ENCODE assay signal across 18 cellular contexts in genomic region chrX:23403849-23404248, GRCh38.
DNase-seq lines count a peak whose midpoint lies in the region; ATAC-seq, FAIRE-seq and TF ChIP-seq lines count a peak whose summit lies in the region.
"Had no signal": no experiment of that assay in that cellular context is flagged by ENCODE, and none has a peak within 500 bp of the region (broad histone marks: within the 10 kb centered on the region; RNA-seq: fewer than 3 reads in every experiment).

No MANE protein-coding gene starts in this region.

- no peak for TF ChIP-seq POLR2A in A549 (IDR thresholded peaks at IDR 0.05; ENCODE audit: low read length)

- no peak for TF ChIP-seq EP300 in A549 (IDR thresholded peaks at IDR 0.05)

- TF ChIP-seq CTCF in A549 (IDR thresholded peaks at IDR 0.05) (no peak), GM12872 (IDR thresholded peaks at IDR 0.05; ENCODE audit: insufficient read depth, low read depth, low read length) (0 out of 3 replicates have a peak, but pooled peaks have one; percentile 5), foreskin keratinocyte (conservative IDR thresholded peaks at IDR 0.05) (peak; percentile 41)

- POLR2A ChIA-PET in A549 (lab: Yijun Ruan, JAX): no interaction called here

- TF ChIP-seq RAD21 in A549 (conservative IDR thresholded peaks at IDR 0.05 in 1 of 2, IDR thresholded peaks at IDR 0.05 in 1 of 2): peak in 1 of 2 experiments; percentile 32; a peak in 2 of 5 replicates

- 3% methylated on average over 6 of the region's 6 CpGs for WGBS in A549 (ENCODE audit: missing lambda C conversion rate)

- peak; percentile 36 for FAIRE-seq in A549 (lab: Jason Lieb, UNC)

- H3K4me1 ChIP-seq in A549 (no peaks in the 10 kb centered on the region), foreskin keratinocyte (no peaks in the 10 kb centered on the region)
- H3K4me1 ChIP-seq: colonic mucosa, HAP-1 had no signal

- no peaks in the 10 kb centered on the region for H3K27me3 ChIP-seq in foreskin keratinocyte
- H3K27me3 ChIP-seq: colonic mucosa had no signal

- peak in 1 of 2 experiments; percentile 7 for DNase-seq in A549 (ENCODE audit: low read depth in 1 of 2, low spot score in 1 of 2)
- DNase-seq in SK-MEL-5 (ENCODE audit: low read depth, low spot score): peak; percentile 43
- DNase-seq in foreskin keratinocyte: no peak
- no peak for DNase-seq in cerebellum (ENCODE audit: low spot score)
- DNase-seq in amniotic stem cell (lab: John Stamatoyannopoulos, UW): no peak
- no peak for DNase-seq in activated effector memory CD4-positive, alpha-beta T cell treated with Interleukin-2 at 50 U/mL for 16 hours
- no peak for DNase-seq in NOMO-1 treated with DMSO at 0.1 percent for 48 hours (lab: John Stamatoyannopoulos, UW; ENCODE audit: unreplicated experiment)
- DNase-seq: activated CD4-positive, alpha-beta T cell treated with anti-CD3 and anti-CD28 coated beads, Interleukin-2, amount 10 ng/mL, durations not matched to agents 24 days and 14 days; activated gamma-delta T cell treated with Interleukin-2 at 50 U/mL for 16 hours; CD4-positive, CD25-positive, alpha-beta regulatory T cell; colonic mucosa; foreskin melanocyte; left colon; NCI-H2227 treated with DMSO at 0.1 percent for 48 hours; stimulated activated CD4-positive, alpha-beta T cell treated with anti-CD3 and anti-CD28 coated beads, Interleukin-15, amount 100 ng/mL, for 24 hours had no signal

- ATAC-seq in A549 (no peak), foreskin keratinocyte (no peak)
- ATAC-seq: left colon had no signal

- in situ Hi-C loops in SK-MEL-5 (cut with HindIII; ENCODE audit: low pct_unique_long_range_greater_than_20kb, low sequenced_read_pairs): no loop called here

- H3K9me3 ChIP-seq in A549: no peaks in the 10 kb centered on the region
- H3K9me3 ChIP-seq: colonic mucosa, HAP-1 had no signal

- H3K27ac ChIP-seq in A549 (no peak overlapping the region), foreskin keratinocyte (no peak overlapping the region)
- H3K27ac ChIP-seq: colonic mucosa, SK-N-MC had no signal

- no peak overlapping the region for H3K4me2 ChIP-seq in A549

- H3K4me3 ChIP-seq in A549: no peak overlapping the region
- H3K4me3 ChIP-seq: colonic mucosa, HAP-1, SK-N-MC had no signal

- CTCF ChIA-PET in A549 (lab: Yijun Ruan, JAX): interaction anchor here (2.0 kb wide), 1 partner anchor 150 kb away, joined by 5 read pairs; no protein-coding TSS in a partner anchor

TF ChIP-seq in A549, 52 proteins besides CTCF, POLR2A, EP300 and RAD21:
- no peak for TF ChIP-seq CHD2 (IDR thresholded peaks at IDR 0.05; ENCODE audit: low read length, partially characterized antibody)
- no peak for TF ChIP-seq FOSB (CRISPR knock-in tag; IDR thresholded peaks at IDR 0.05)
- no peak for TF ChIP-seq EHMT2 (IDR thresholded peaks at IDR 0.05; ENCODE audit: low read depth)
- no peak for TF ChIP-seq HOXB13 (CRISPR knock-in tag; IDR thresholded peaks at IDR 0.05; ENCODE audit: low read depth)
- no peak for TF ChIP-seq USF2 (IDR thresholded peaks at IDR 0.05)
- TF ChIP-seq TFCP2L1 (CRISPR knock-in tag; IDR thresholded peaks at IDR 0.05): no peak
- no peak for TF ChIP-seq ELK1 (IDR thresholded peaks at IDR 0.05; ENCODE audit: low read depth, low read length)
- no peak for TF ChIP-seq RCOR1 (IDR thresholded peaks at IDR 0.05; ENCODE audit: low read depth, low read length)
- TF ChIP-seq CBX2 (IDR thresholded peaks at IDR 0.05; ENCODE audit: borderline replicate concordance, low read depth): no peak
- TF ChIP-seq FOSL2 (IDR thresholded peaks at IDR 0.05): no peak
- no peak for TF ChIP-seq FOSL2 (CRISPR knock-in tag; IDR thresholded peaks at IDR 0.05)
- no peak for TF ChIP-seq POLR2AphosphoS2 (conservative IDR thresholded peaks at IDR 0.05; ENCODE audit: low read length)
- no peak for TF ChIP-seq RNF2 (IDR thresholded peaks at IDR 0.05; ENCODE audit: borderline replicate concordance, low read depth)
- TF ChIP-seq CEBPB (IDR thresholded peaks at IDR 0.05): no peak
- no peak for TF ChIP-seq FOXS1 (CRISPR knock-in tag; IDR thresholded peaks at IDR 0.05)
- TF ChIP-seq HOXB5 (CRISPR knock-in tag; IDR thresholded peaks at IDR 0.05): no peak
- TF ChIP-seq RARB (CRISPR knock-in tag; IDR thresholded peaks at IDR 0.05): no peak
- TF ChIP-seq JUN (IDR thresholded peaks at IDR 0.05): no peak
- no peak for TF ChIP-seq HES2 (IDR thresholded peaks at IDR 0.05)
- no peak for TF ChIP-seq GATA3 (IDR thresholded peaks at IDR 0.05; ENCODE audit: borderline replicate concordance)
- TF ChIP-seq PHF8 (IDR thresholded peaks at IDR 0.05; ENCODE audit: borderline replicate concordance, low read depth): no peak
